ENCODE assay signal across 1 cellular context in the genomic region with DNA sequence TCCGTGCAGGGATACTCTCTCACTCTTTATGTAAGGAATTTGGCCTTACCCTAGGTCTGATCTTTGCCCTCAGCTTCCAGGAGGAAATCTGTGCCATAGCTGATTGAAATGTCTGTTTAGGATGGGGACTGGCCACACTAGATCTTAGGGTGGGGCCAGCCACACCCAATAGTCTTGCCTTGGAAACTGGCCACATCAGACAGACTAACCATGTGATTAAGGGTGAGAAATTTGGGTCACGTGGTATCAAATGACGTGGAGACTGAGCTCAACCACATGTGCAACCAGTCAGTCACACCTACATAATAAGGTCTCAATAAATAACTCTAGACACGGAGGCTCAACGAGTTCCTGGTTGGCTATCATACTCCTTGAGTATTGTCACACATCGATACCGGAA.
TF ChIP-seq lines count a peak whose summit lies in the region.

No MANE protein-coding gene starts in this region.

TF ChIP-seq in GM23338, 12 proteins besides CTCF, POLR2A, EP300 and RAD21:
- TF ChIP-seq, protein P1, sequence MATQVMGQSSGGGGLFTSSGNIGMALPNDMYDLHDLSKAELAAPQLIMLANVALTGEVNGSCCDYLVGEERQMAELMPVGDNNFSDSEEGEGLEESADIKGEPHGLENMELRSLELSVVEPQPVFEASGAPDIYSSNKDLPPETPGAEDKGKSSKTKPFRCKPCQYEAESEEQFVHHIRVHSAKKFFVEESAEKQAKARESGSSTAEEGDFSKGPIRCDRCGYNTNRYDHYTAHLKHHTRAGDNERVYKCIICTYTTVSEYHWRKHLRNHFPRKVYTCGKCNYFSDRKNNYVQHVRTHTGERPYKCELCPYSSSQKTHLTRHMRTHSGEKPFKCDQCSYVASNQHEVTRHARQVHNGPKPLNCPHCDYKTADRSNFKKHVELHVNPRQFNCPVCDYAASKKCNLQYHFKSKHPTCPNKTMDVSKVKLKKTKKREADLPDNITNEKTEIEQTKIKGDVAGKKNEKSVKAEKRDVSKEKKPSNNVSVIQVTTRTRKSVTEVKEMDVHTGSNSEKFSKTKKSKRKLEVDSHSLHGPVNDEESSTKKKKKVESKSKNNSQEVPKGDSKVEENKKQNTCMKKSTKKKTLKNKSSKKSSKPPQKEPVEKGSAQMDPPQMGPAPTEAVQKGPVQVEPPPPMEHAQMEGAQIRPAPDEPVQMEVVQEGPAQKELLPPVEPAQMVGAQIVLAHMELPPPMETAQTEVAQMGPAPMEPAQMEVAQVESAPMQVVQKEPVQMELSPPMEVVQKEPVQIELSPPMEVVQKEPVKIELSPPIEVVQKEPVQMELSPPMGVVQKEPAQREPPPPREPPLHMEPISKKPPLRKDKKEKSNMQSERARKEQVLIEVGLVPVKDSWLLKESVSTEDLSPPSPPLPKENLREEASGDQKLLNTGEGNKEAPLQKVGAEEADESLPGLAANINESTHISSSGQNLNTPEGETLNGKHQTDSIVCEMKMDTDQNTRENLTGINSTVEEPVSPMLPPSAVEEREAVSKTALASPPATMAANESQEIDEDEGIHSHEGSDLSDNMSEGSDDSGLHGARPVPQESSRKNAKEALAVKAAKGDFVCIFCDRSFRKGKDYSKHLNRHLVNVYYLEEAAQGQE (IDR thresholded peaks at IDR 0.05; ENCODE audit: unreplicated experiment), result no peak
